30 cellular contexts compared by ENCODE assay signal in the genomic region with DNA sequence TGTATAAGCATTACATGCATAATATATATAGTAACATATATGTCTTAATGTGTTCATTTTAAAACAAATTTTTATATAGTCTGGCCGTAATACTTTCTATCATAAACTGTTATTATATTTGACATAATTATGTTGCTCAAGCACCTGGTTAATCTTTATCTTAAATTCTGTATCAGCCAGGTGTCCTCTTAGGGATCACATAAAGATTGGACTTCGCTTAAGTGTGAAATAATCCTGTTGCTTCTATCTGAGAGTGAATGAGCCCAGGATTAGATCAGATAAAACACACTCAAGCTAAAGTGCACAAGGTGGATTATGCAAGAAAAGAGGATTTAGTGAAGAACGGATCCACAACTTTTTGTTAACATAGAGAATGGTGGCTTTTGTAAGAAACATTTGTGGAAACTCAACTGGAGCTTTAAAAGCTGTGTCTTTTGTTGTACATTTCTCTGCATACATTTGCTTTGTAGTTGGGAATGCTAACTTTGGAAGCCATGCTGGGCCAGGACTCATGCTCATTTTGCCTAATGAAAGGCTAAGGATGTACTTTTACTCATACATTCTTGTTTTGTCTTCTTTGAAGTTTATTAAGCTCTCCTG.
"Had no signal": no experiment of that assay in that cellular context is flagged by ENCODE, and none has a peak within 500 bp of the region (broad histone marks: within the 10 kb centered on the region; RNA-seq: fewer than 3 reads in every experiment).

No MANE protein-coding gene starts in this region.

- H3K4me2 ChIP-seq: KMS-11 had no signal

- H3K27ac ChIP-seq: KMS-11, VCaP had no signal

- DNase-seq: activated CD4-positive, alpha-beta memory T cell treated with anti-CD3 and anti-CD28 coated beads, Interleukin-2, amount 10 ng/mL, durations not matched to agents 7 days and 5 days; activated CD4-positive, alpha-beta T cell treated with anti-CD3 and anti-CD28 coated beads for 1 hour; activated CD4-positive, alpha-beta T cell treated with anti-CD3 and anti-CD28 coated beads for 48 hours; activated CD4-positive, CD25-positive, alpha-beta regulatory T cell; activated CD8-positive, alpha-beta memory T cell treated with anti-CD3 and anti-CD28 coated beads for 24 hours; activated CD8-positive, alpha-beta memory T cell treated with anti-CD3 and anti-CD28 coated beads, Interleukin-2, amount 10 ng/mL, durations not matched to agents 7 days and 5 days; activated CD8-positive, alpha-beta memory T cell treated with anti-CD3 and anti-CD28 coated beads, Interleukin-2, amount 50 U/mL, for 48 hours; activated effector memory CD4-positive, alpha-beta T cell treated with Interleukin-2 at 50 U/mL for 16 hours; activated naive CD4-positive, alpha-beta T cell treated with anti-CD3 and anti-CD28 coated beads, Interleukin-2, amount 10 ng/mL, durations not matched to agents 7 days and 5 days; activated naive CD8-positive, alpha-beta T cell treated with anti-CD3 and anti-CD28 coated beads, Interleukin-2, amount 50 U/mL, for 24 hours; activated T-cell treated with anti-CD3 and anti-CD28 coated beads, Interleukin-2, amount 50 U/mL, for 48 hours; anterior cingulate cortex; caudate nucleus; cerebellar nuclear complex; MM.1S; MV-4-11; NCI-H1092; NCI-H1436 treated with DMSO at 0.1 percent for 48 hours; NCI-H1694 treated with DMSO at 0.1 percent for 48 hours; NCI-H2029; NCI-H510A; NCI-H69; NK-92 treated with Interleukin-12 subunit alpha and Interleukin-12 subunit beta, amount 100 ng/mL, for 24 hours; Right ventricle myocardium superior; SW 1271; T-helper 1 cell; T-helper 2 cell; T-helper 9 cell had no signal

- H3K9ac ChIP-seq: KMS-11 had no signal

- ATAC-seq: activated CD8-positive, alpha-beta memory T cell treated with anti-CD3 and anti-CD28 coated beads, Interleukin-2, amount 10 ng/mL, durations not matched to agents 7 days and 5 days; activated naive CD8-positive, alpha-beta T cell treated with anti-CD3 and anti-CD28 coated beads, Interleukin-2, amount 50 U/mL, for 24 hours had no signal
